In the genomic region with DNA sequence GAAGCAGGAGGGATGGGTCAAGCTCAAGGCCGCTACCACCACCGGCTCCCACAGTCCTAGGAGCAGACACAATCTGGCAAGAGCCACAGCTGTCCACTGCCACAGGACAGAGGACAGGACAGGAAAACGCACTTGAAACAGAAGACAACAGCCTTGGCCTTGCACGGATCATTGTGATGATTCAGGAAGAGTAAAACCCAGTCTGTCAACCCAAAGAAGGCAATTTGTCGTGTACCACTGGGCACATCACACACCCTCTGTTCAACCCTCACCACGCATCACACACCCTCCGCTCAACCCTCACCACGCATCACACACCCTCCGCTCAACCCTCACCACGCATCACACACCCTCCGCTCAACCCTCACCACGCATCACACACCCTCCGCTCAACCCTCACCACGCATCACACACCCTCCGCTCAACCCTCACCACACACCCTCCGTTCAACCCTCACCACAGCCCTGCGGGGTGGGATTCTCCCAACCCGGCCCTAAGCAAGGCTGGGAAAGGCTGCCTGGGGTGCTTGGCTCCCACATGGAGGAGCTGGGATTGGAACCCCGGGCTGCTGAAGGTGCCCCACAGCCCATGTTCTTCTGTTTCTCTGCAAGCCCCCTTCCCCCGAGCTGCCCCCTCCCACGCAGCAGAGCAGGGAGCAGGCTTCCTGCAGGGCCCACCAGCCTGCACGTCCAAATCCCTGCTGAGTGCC, we compare ENCODE assay signal across 6 cellular contexts. TPM values are rescaled to one million over a fixed set of nuclear protein-coding genes. Genes with fewer than 3 reads are reported as not detected.
DNase-seq lines count a peak whose midpoint lies in the region; ATAC-seq and TF ChIP-seq lines count a peak whose summit lies in the region.

No MANE protein-coding gene starts in this region.

- peaks cover 66% of the 10 kb centered on the region for H3K36me3 Mint-ChIP-seq in stimulated activated memory B cell treated with anti-CD40 and anti-IgM and Interleukin-4, amounts not matched to agents 10 μg/mL and 1 μg/mL and 100 μg/mL, for 72 hours

- H3F3A ChIP-seq in PC-9 (ENCODE audit: insufficient read depth, low read depth) = peaks cover 68% of the 10 kb centered on the region

- H3K27ac Mint-ChIP-seq in stimulated activated memory B cell treated with anti-CD40 and anti-IgM and Interleukin-4, amounts not matched to agents 10 μg/mL and 1 μg/mL and 100 μg/mL, for 72 hours = peak overlapping the region; percentile 91

- no peak for DNase-seq in PC-9
- DNase-seq in coronary artery (ENCODE audit: low spot score) = no peak
- no peak for DNase-seq in NCI-H187 (lab: John Stamatoyannopoulos, UW)
- DNase-seq in NCI-H2171 (lab: John Stamatoyannopoulos, UW) = no peak

- POLR2A ChIA-PET in PC-9 (lab: Charles Lee; ENCODE audit: unreplicated experiment) = interaction anchor here (0.7 to 1.6 kb wide), 6 partner anchors 12 to 22 kb away, joined by 4 to 22 read pairs (median 10); no protein-coding TSS in a partner anchor

- TSS peak; percentile 63 for BruUV-seq in PC-9 (replicated peaks; lab: Mats Ljungman, UMichigan)

- H3K9me3 Mint-ChIP-seq in stimulated activated memory B cell treated with anti-CD40 and anti-IgM and Interleukin-4, amounts not matched to agents 10 μg/mL and 1 μg/mL and 100 μg/mL, for 72 hours = no peaks in the 10 kb centered on the region

- CTCF ChIA-PET in PC-9 (lab: Charles Lee) = interaction anchor here (0.5 to 1.3 kb wide), 5 partner anchors 12 to 615 kb away, joined by 3 to 6 read pairs (median 3); partner anchors contain the start of gene FKBP2

- peak overlapping the region; percentile 75 for H3K4me2 ChIP-seq in PC-9

- TF ChIP-seq CTCF in PC-9 (conservative IDR thresholded peaks at IDR 0.05) (no peak), coronary artery (IDR thresholded peaks at IDR 0.05) (no peak)

- H3K27me3 Mint-ChIP-seq in stimulated activated memory B cell treated with anti-CD40 and anti-IgM and Interleukin-4, amounts not matched to agents 10 μg/mL and 1 μg/mL and 100 μg/mL, for 72 hours = no peaks in the 10 kb centered on the region

- peaks cover 90% of the 10 kb centered on the region for H3K4me1 Mint-ChIP-seq in stimulated activated memory B cell treated with anti-CD40 and anti-IgM and Interleukin-4, amounts not matched to agents 10 μg/mL and 1 μg/mL and 100 μg/mL, for 72 hours

- no peaks in the 10 kb centered on the region for H3K9me2 ChIP-seq in PC-9 (ENCODE audit: insufficient read depth)

- H3K79me2 ChIP-seq in PC-9 (ENCODE audit: low read depth) = peaks cover 62% of the 10 kb centered on the region

- H3K27me3 ChIP-seq in PC-9 (ENCODE audit: insufficient read depth, low read depth) = no peaks in the 10 kb centered on the region

- H3K36me3 ChIP-seq in PC-9 (ENCODE audit: low read depth) = peaks cover 26% of the 10 kb centered on the region; the same call in 1 of the 2 replicates

- H3K4me3 ChIP-seq in PC-9 (peak overlapping the region; percentile 25; the same call in 1 of the 2 replicates), coronary artery (peak overlapping the region; percentile 53)

- H3K4me3 Mint-ChIP-seq in stimulated activated memory B cell treated with anti-CD40 and anti-IgM and Interleukin-4, amounts not matched to agents 10 μg/mL and 1 μg/mL and 100 μg/mL, for 72 hours = peak overlapping the region; percentile 57

- no peak for ATAC-seq in stimulated activated memory B cell treated with anti-CD40 and anti-IgM and Interleukin-4, amounts not matched to agents 10 μg/mL and 1 μg/mL and 100 μg/mL, for 72 hours
- ATAC-seq in GM19455 (IDR thresholded peaks at IDR 0.05; ENCODE audit: unreplicated experiment) = no peak

- peaks cover 79% of the 10 kb centered on the region for H3K4me1 ChIP-seq in PC-9 (replicated peaks; ENCODE audit: insufficient read depth)

- no peaks in the 10 kb centered on the region for H3K9me3 ChIP-seq in PC-9 (ENCODE audit: insufficient read depth, low read depth)

- H4K20me1 ChIP-seq in PC-9 (ENCODE audit: insufficient read depth) = no peaks in the 10 kb centered on the region

- H3K27ac ChIP-seq in PC-9 = peak overlapping the region; percentile 84
- H3K27ac ChIP-seq in coronary artery = peak overlapping the region; percentile 91

- intact Hi-C loops in PC-9 (cut with micrococcal nuclease; ENCODE audit: unreplicated experiment) = loop anchor here (1.0 to 2.0 kb wide), 4 partner anchors 7 to 69 kb away; partner anchors contain the start of gene PPP2R5B

- no peak overlapping the region for H2AFZ ChIP-seq in PC-9

RNA-seq across cellular contexts. Expression of gene CDC42BPG, which starts 11.3 kb away (rescaled TPM):
- total RNA-seq in PC-9 (2021) = 31.3 and 33.8 TPM in 2 replicates

RNA-seq across cellular contexts. Expression of gene EHD1, which starts 22.7 kb away (rescaled TPM):
- total RNA-seq in PC-9 (2021) = 110 and 134 TPM in 2 replicates

RNA-seq across cellular contexts. Expression of gene MEN1, which starts 45.4 kb away (rescaled TPM):
- total RNA-seq in PC-9 (2021) = 48.7 and 61.6 TPM in 2 replicates

RNA-seq across cellular contexts. Expression of gene MAP4K2, which starts 52.7 kb away (rescaled TPM):
- 32.6 and 34.3 TPM in 2 replicates for total RNA-seq in PC-9 (2021)
